In the genomic region with DNA sequence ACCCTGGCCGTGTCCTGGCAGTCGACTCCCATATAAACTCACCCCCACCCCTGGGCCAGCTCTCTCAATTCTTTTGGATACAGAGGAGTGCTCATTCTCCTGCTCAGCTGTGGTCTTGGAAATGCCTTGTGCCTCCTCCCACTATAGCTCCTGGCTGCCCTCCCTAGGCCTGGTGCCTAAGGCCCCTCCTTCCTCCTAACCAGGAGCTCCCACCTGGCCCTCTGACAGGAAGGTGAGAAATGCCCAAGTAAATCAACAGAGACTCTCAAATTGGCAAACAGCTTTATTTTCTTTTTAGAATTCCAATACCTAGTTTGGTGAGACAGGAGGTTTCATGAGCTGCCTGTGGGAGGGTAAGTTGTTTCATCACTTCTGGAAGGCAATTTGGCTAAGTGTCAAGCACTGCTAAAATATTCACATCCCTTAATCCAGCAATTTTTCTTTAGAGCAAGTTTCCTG, we compare ENCODE assay signal across 15 cellular contexts.
DNase-seq lines count a peak whose midpoint lies in the region; ATAC-seq and TF ChIP-seq lines count a peak whose summit lies in the region.
"Had no signal": no experiment of that assay in that cellular context is flagged by ENCODE, and none has a peak within 500 bp of the region (broad histone marks: within the 10 kb centered on the region; RNA-seq: fewer than 3 reads in every experiment).

No MANE protein-coding gene starts in this region.

- peak; percentile 33 for DNase-seq in Ammon's horn (ENCODE audit: low spot score)
- no peak for DNase-seq in RWPE2 (ENCODE audit: low spot score)
- peak; percentile 93 for DNase-seq in fibroblast of the aortic adventitia (ENCODE audit: low read depth)
- DNase-seq in progenitor cell of endocrine pancreas (ENCODE audit: low spot score, unreplicated experiment) = peak; percentile 13
- no peak for DNase-seq in activated T-cell treated with anti-CD3 and anti-CD28 coated beads, Interleukin-2, amount 50 U/mL, for 24 hours
- no peak for DNase-seq in COR-L47 (lab: John Stamatoyannopoulos, UW)
- no peak for DNase-seq in 8988T
- DNase-seq: activated CD4-positive, CD25-positive, alpha-beta regulatory T cell treated with anti-CD3 and anti-CD28 coated beads, Interleukin-2, amount 50 U/mL, for 72 hours; CD4-positive, alpha-beta T cell; SHP77; stimulated activated naive B cell treated with anti-CD40 and anti-IgM and Interleukin-4, amounts not matched to agents 10 μg/mL and 1 μg/mL and 100 μg/mL, for 72 hours had no signal

- no peaks in the 10 kb centered on the region for H3K36me3 ChIP-seq in RWPE2 (ENCODE audit: low read depth)
- H3K36me3 ChIP-seq: heart left ventricle had no signal

- H3K36me3 Mint-ChIP-seq in progenitor cell of endocrine pancreas (ENCODE audit: insufficient read depth) = no peaks in the 10 kb centered on the region
- no peaks in the 10 kb centered on the region for H3K36me3 Mint-ChIP-seq in activated T-cell treated with anti-CD3 and anti-CD28 coated beads, Interleukin-2, amount 50 U/mL, for 24 hours (ENCODE audit: low read depth)

- H3K27ac ChIP-seq in RWPE2 (ENCODE audit: poor library complexity, severe bottlenecking) = no peak overlapping the region
- H3K27ac ChIP-seq: coronary artery, heart left ventricle had no signal

- H3K4me1 Mint-ChIP-seq in progenitor cell of endocrine pancreas (ENCODE audit: low read depth) = peaks cover 26% of the 10 kb centered on the region
- peaks cover 5% of the 10 kb centered on the region for H3K4me1 Mint-ChIP-seq in activated T-cell treated with anti-CD3 and anti-CD28 coated beads, Interleukin-2, amount 50 U/mL, for 24 hours (ENCODE audit: low read depth)

- TF ChIP-seq CTCF in RWPE2 (IDR thresholded peaks at IDR 0.05; ENCODE audit: poor library complexity, severe bottlenecking) (no peak), fibroblast of the aortic adventitia (IDR thresholded peaks at IDR 0.05; ENCODE audit: insufficient read depth, low read length) (no peak), progenitor cell of endocrine pancreas (IDR thresholded peaks at IDR 0.05; ENCODE audit: unreplicated experiment) (no peak)

- peak overlapping the region; percentile 86 for H3K27ac Mint-ChIP-seq in progenitor cell of endocrine pancreas
- H3K27ac Mint-ChIP-seq in activated T-cell treated with anti-CD3 and anti-CD28 coated beads, Interleukin-2, amount 50 U/mL, for 24 hours = no peak overlapping the region
- H3K27ac Mint-ChIP-seq: CD4-positive, alpha-beta T cell; stimulated activated naive B cell treated with anti-CD40 and anti-IgM and Interleukin-4, amounts not matched to agents 10 μg/mL and 1 μg/mL and 100 μg/mL, for 72 hours had no signal

- no peaks in the 10 kb centered on the region for H3K4me1 ChIP-seq in RWPE2 (ENCODE audit: insufficient read depth, poor library complexity, severe bottlenecking)

- H3K9me3 ChIP-seq in RWPE2 (ENCODE audit: severe bottlenecking) = no peaks in the 10 kb centered on the region

- no peak overlapping the region for H3K4me3 Mint-ChIP-seq in progenitor cell of endocrine pancreas (ENCODE audit: low read depth)
- H3K4me3 Mint-ChIP-seq in activated T-cell treated with anti-CD3 and anti-CD28 coated beads, Interleukin-2, amount 50 U/mL, for 24 hours = no peak overlapping the region
- H3K4me3 Mint-ChIP-seq: CD4-positive, alpha-beta T cell; stimulated activated naive B cell treated with anti-CD40 and anti-IgM and Interleukin-4, amounts not matched to agents 10 μg/mL and 1 μg/mL and 100 μg/mL, for 72 hours had no signal

- H3K27me3 ChIP-seq in RWPE2 (ENCODE audit: insufficient read depth, poor library complexity, severe bottlenecking) = no peaks in the 10 kb centered on the region
- H3K27me3 ChIP-seq: heart left ventricle had no signal

- H3K27me3 Mint-ChIP-seq in progenitor cell of endocrine pancreas = peaks cover 3% of the 10 kb centered on the region
- H3K27me3 Mint-ChIP-seq in activated T-cell treated with anti-CD3 and anti-CD28 coated beads, Interleukin-2, amount 50 U/mL, for 24 hours = no peaks in the 10 kb centered on the region
- H3K27me3 Mint-ChIP-seq: CD4-positive, alpha-beta T cell had no signal

- peak; percentile 66 for ATAC-seq in RWPE2 (ENCODE audit: low read depth)
- ATAC-seq in GM19324 (IDR thresholded peaks at IDR 0.05; ENCODE audit: low FRiP score, unreplicated experiment) = no peak
- ATAC-seq: HCT116; stimulated activated naive B cell treated with anti-CD40 and anti-IgM and Interleukin-4, amounts not matched to agents 10 μg/mL and 1 μg/mL and 100 μg/mL, for 72 hours had no signal

- peaks cover 3% of the 10 kb centered on the region for H3K9me3 Mint-ChIP-seq in progenitor cell of endocrine pancreas (ENCODE audit: low read depth)
- H3K9me3 Mint-ChIP-seq in activated T-cell treated with anti-CD3 and anti-CD28 coated beads, Interleukin-2, amount 50 U/mL, for 24 hours = peaks cover 5% of the 10 kb centered on the region

- H3K4me3 ChIP-seq in RWPE2 (ENCODE audit: severe bottlenecking) (no peak overlapping the region), fibroblast of the aortic adventitia (ENCODE audit: low read depth, low read length) (no peak overlapping the region)
- H3K4me3 ChIP-seq: coronary artery, heart left ventricle had no signal

Comparison
In these comparisons a context has a peak if more than half of its experiments do, and no peak if none do; other contexts are left out.
1. DNase-seq: peak in Ammon's horn (single experiment), fibroblast of the aortic adventitia (single experiment) and progenitor cell of endocrine pancreas (single experiment); none in RWPE2 (single experiment), activated T-cell treated with anti-CD3 and anti-CD28 coated beads, Interleukin-2, amount 50 U/mL, for 24 hours (single experiment), COR-L47 (single experiment) and 8988T (single experiment).